Comparison of ENCODE assay signal across 27 cellular contexts in the genomic region with DNA sequence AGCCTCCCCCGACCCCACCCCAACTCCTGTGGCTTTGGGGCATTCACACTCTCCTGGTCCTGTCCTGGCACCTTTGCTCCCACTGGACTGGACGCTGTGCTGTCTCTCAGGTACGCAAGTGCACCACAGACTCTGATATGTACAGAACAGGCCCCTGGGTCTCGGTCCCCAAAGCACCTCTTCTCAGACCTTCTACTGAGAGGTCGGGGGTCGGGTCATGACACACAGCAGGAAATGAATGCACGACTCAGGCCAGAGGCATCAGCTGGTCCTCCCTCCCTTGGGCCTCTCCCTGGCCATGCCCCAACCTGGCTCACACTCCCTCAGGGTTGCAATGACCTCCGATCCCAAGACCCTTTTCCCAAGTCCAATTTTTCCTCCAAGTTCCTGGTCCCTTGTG. TPM values are rescaled to one million over a fixed set of nuclear protein-coding genes. Genes with fewer than 3 reads are reported as not detected.
A peak's percentile ranks its signal among the peaks of the same experiment; 100 is the strongest.
DNase-seq lines count a peak whose midpoint lies in the region; ATAC-seq and TF ChIP-seq lines count a peak whose summit lies in the region.
"Had no signal": no experiment of that assay in that cellular context is flagged by ENCODE, and none has a peak within 500 bp of the region (broad histone marks: within the 10 kb centered on the region; RNA-seq: fewer than 3 reads in every experiment).

No MANE protein-coding gene starts in this region.

- CTCF ChIA-PET in Calu3 (lab: Charles Lee), result no interaction called here

- no peaks in the 10 kb centered on the region for H3K4me1 ChIP-seq in colonic mucosa

- H3K27ac Mint-ChIP-seq in osteocyte (ENCODE audit: unreplicated experiment) (no peak overlapping the region), Calu3 (ENCODE audit: unreplicated experiment) (no peak overlapping the region)
- H3K27ac Mint-ChIP-seq: HFFc6 had no signal

- H3K9ac ChIP-seq in colonic mucosa (ENCODE audit: low read depth in 2 of 2, low read length in 2 of 2), result no peak overlapping the region
- H3K9ac ChIP-seq: BLaER1, SK-N-SH had no signal

- no peak overlapping the region for H3K27ac ChIP-seq in colonic mucosa
- H3K27ac ChIP-seq: BLaER1, HL-60, RWPE1 had no signal

- H3K4me1 Mint-ChIP-seq in osteocyte (ENCODE audit: unreplicated experiment) (peaks cover 31% of the 10 kb centered on the region), Calu3 (ENCODE audit: low read depth, unreplicated experiment) (peaks cover 14% of the 10 kb centered on the region)

- H3K27me3 Mint-ChIP-seq in osteocyte (ENCODE audit: unreplicated experiment), result peaks cover 36% of the 10 kb centered on the region
- peaks cover 88% of the 10 kb centered on the region for H3K27me3 Mint-ChIP-seq in Calu3 (ENCODE audit: unreplicated experiment)

- H3K9me3 Mint-ChIP-seq in osteocyte (ENCODE audit: unreplicated experiment) (peaks cover 15% of the 10 kb centered on the region), Calu3 (ENCODE audit: low read depth, unreplicated experiment) (peaks cover 2% of the 10 kb centered on the region)

- BruUV-seq in Calu3 (replicated peaks; lab: Mats Ljungman, UMichigan), result no TSS peak

- TF ChIP-seq CTCF in colonic mucosa (IDR thresholded peaks at IDR 0.05) (no peak), osteocyte (IDR thresholded peaks at IDR 0.05) (no peak), Calu3 (IDR thresholded peaks at IDR 0.05; ENCODE audit: unreplicated experiment) (no peak)

- H3K36me3 ChIP-seq in colonic mucosa, result no peaks in the 10 kb centered on the region
- H3K36me3 ChIP-seq: BLaER1 had no signal

- no peak for ATAC-seq in HG03354 (IDR thresholded peaks at IDR 0.05; ENCODE audit: poor library complexity, severe bottlenecking, unreplicated experiment)
- ATAC-seq: HepG2, K562 had no signal

- no peaks in the 10 kb centered on the region for H3K9me3 ChIP-seq in colonic mucosa

- intact Hi-C loops in colonic mucosa (cut with DNase I) (no loop called here), Calu3 (cut with micrococcal nuclease; ENCODE audit: unreplicated experiment) (no loop called here)

- peaks cover 4% of the 10 kb centered on the region for H3K36me3 Mint-ChIP-seq in osteocyte (ENCODE audit: unreplicated experiment)
- H3K36me3 Mint-ChIP-seq in Calu3 (ENCODE audit: insufficient read depth, unreplicated experiment), result no peaks in the 10 kb centered on the region

- H3K4me3 Mint-ChIP-seq in osteocyte (ENCODE audit: unreplicated experiment) (no peak overlapping the region), Calu3 (ENCODE audit: low read depth, unreplicated experiment) (no peak overlapping the region)
- H3K4me3 Mint-ChIP-seq: HFFc6 had no signal

- H3K27me3 ChIP-seq in colonic mucosa, result peaks cover 8% of the 10 kb centered on the region

- H3K4me3 ChIP-seq in colonic mucosa, result no peak overlapping the region
- H3K4me3 ChIP-seq: BLaER1, K562 had no signal

- DNase-seq in AG20443 (ENCODE audit: low spot score) (peak; percentile 7), D341Med (ENCODE audit: low spot score) (peak; percentile 16), colonic mucosa (peak; percentile 12), osteocyte (ENCODE audit: extremely low spot score, unreplicated experiment) (peak; percentile 81), NCI-H82 (lab: John Stamatoyannopoulos, UW) (no peak), Calu3 (no peak), LoVo (ENCODE audit: low spot score) (no peak)
- DNase-seq: CD4-positive, alpha-beta memory T cell; DMS153; HFFc6; MM.1S; NCI-H1048; NCI-H1417 treated with DMSO at 0.1 percent for 48 hours; NCI-H187; SIG-M5; SK-N-SH had no signal

RNA-seq across cellular contexts. Expression of gene KRTAP10-12, which starts 1.8 kb away (rescaled TPM):
- total RNA-seq in colonic mucosa (not detected), osteocyte (not detected in 2 replicates), Calu3 (2022) (not detected in 2 replicates)
- total RNA-seq: Caco-2; CD4-positive, alpha-beta memory T cell; G401; HepG2; HFFc6; HT-29; K562; LHCN-M2; NCI-H460 had no signal

RNA-seq across cellular contexts. Expression of gene KRTAP12-1, which starts 13.2 kb away (rescaled TPM):
- not detected for total RNA-seq in colonic mucosa
- total RNA-seq in osteocyte, result not detected in 2 replicates
- not detected in 2 replicates for total RNA-seq in Calu3 (2022)
- total RNA-seq: Caco-2; CD4-positive, alpha-beta memory T cell; G401; HepG2; HFFc6; HT-29; K562; LHCN-M2; NCI-H460 had no signal

RNA-seq across cellular contexts. Expression of gene TSPEAR, which starts 16.2 kb away (rescaled TPM):
- total RNA-seq in colonic mucosa, result not detected
- total RNA-seq in osteocyte, result not detected in 2 replicates
- not detected in 2 replicates for total RNA-seq in Calu3 (2022)
- total RNA-seq: CD4-positive, alpha-beta memory T cell; G401; HFFc6; HT-29; K562; LHCN-M2 had no signal

RNA-seq across cellular contexts. Expression of gene KRTAP12-2, which starts 28.4 kb away (rescaled TPM):
- total RNA-seq in colonic mucosa, result not detected
- total RNA-seq in osteocyte, result not detected in 2 replicates
- not detected in 2 replicates for total RNA-seq in Calu3 (2022)
- total RNA-seq: Caco-2; CD4-positive, alpha-beta memory T cell; G401; HepG2; HFFc6; HT-29; K562; LHCN-M2; NCI-H460 had no signal

RNA-seq across cellular contexts. Expression of gene KRTAP12-3, which starts 37.4 kb away (rescaled TPM):
- total RNA-seq in colonic mucosa, result not detected
- not detected in 2 replicates for total RNA-seq in osteocyte
- not detected in 2 replicates for total RNA-seq in Calu3 (2022)
- total RNA-seq: Caco-2; CD4-positive, alpha-beta memory T cell; G401; HepG2; HFFc6; HT-29; K562; LHCN-M2; NCI-H460 had no signal

Comparison
In these comparisons a context has a peak if more than half of its experiments do, and no peak if none do; other contexts are left out.
1. DNase-seq: peak in AG20443 (single experiment), D341Med (single experiment), colonic mucosa (single experiment) and osteocyte (single experiment); none in NCI-H82 (single experiment), Calu3 (single experiment) and LoVo (single experiment).